10 cellular contexts compared by ENCODE assay signal in genomic region chr16:74304164-74304834, GRCh38. TPM values are rescaled to one million over a fixed set of nuclear protein-coding genes. Genes with fewer than 3 reads are reported as not detected.
DNase-seq lines count a peak whose midpoint lies in the region; TF ChIP-seq lines count a peak whose summit lies in the region.
"Had no signal": no experiment of that assay in that cellular context is flagged by ENCODE, and none has a peak within 500 bp of the region (broad histone marks: within the 10 kb centered on the region; RNA-seq: fewer than 3 reads in every experiment).

No MANE protein-coding gene starts in this region.

- H3K4me1 Mint-ChIP-seq in osteocyte (ENCODE audit: unreplicated experiment): no peaks in the 10 kb centered on the region
- peaks cover 7% of the 10 kb centered on the region for H3K4me1 Mint-ChIP-seq in activated naive CD4-positive, alpha-beta T cell treated with anti-CD3 and anti-CD28 coated beads, Interleukin-2, amount 10 ng/mL, durations not matched to agents 7 days and 5 days

- no peak overlapping the region for H3K9ac ChIP-seq in Karpas-422 (ENCODE audit: low read length)

- no peak overlapping the region for H3K4me3 ChIP-seq in Karpas-422 (ENCODE audit: low read length)
- no peak overlapping the region for H3K4me3 ChIP-seq in cardiac fibroblast (replicated peaks in 1 of 2; ENCODE audit: low read depth in 2 of 2, low read length in 2 of 2)
- H3K4me3 ChIP-seq: SJSA1 had no signal

- TF ChIP-seq CTCF in cardiac fibroblast (IDR thresholded peaks at IDR 0.05; ENCODE audit: low read depth, low read length) (peak; percentile 32), osteocyte (IDR thresholded peaks at IDR 0.05) (peak; percentile 42)

- H3K36me3 ChIP-seq in Karpas-422 (ENCODE audit: insufficient read depth, low read length): peaks cover 68% of the 10 kb centered on the region

- H3K27ac Mint-ChIP-seq in osteocyte (ENCODE audit: unreplicated experiment): no peak overlapping the region
- H3K27ac Mint-ChIP-seq in activated naive CD4-positive, alpha-beta T cell treated with anti-CD3 and anti-CD28 coated beads, Interleukin-2, amount 10 ng/mL, durations not matched to agents 7 days and 5 days: no peak overlapping the region
- H3K27ac Mint-ChIP-seq: activated T-helper 17 cell treated with anti-CD3 and anti-CD28 coated beads, Interleukin-2, amount 50 U/mL, for 72 hours had no signal

- H3K4me3 Mint-ChIP-seq in osteocyte (ENCODE audit: unreplicated experiment): no peak overlapping the region
- no peak overlapping the region for H3K4me3 Mint-ChIP-seq in activated naive CD4-positive, alpha-beta T cell treated with anti-CD3 and anti-CD28 coated beads, Interleukin-2, amount 10 ng/mL, durations not matched to agents 7 days and 5 days
- H3K4me3 Mint-ChIP-seq: activated T-helper 17 cell treated with anti-CD3 and anti-CD28 coated beads, Interleukin-2, amount 50 U/mL, for 72 hours had no signal

- H4K20me1 ChIP-seq in Karpas-422 (ENCODE audit: insufficient read depth, low read depth, low read length): peaks cover 7% of the 10 kb centered on the region

- H2AFZ ChIP-seq in Karpas-422 (ENCODE audit: low read length): no peak overlapping the region

- peaks cover 57% of the 10 kb centered on the region for H3K36me3 Mint-ChIP-seq in osteocyte (ENCODE audit: unreplicated experiment)
- H3K36me3 Mint-ChIP-seq in activated naive CD4-positive, alpha-beta T cell treated with anti-CD3 and anti-CD28 coated beads, Interleukin-2, amount 10 ng/mL, durations not matched to agents 7 days and 5 days: peaks cover 66% of the 10 kb centered on the region

- no peaks in the 10 kb centered on the region for H3K9me3 ChIP-seq in Karpas-422 (ENCODE audit: low read length)
- H3K9me3 ChIP-seq: SJSA1 had no signal

- H3K27ac ChIP-seq in Karpas-422 (ENCODE audit: low read length): no peak overlapping the region
- H3K27ac ChIP-seq: SJSA1 had no signal

- H3K9me2 ChIP-seq in Karpas-422 (replicated peaks; ENCODE audit: insufficient read depth, low read length): no peaks in the 10 kb centered on the region

- H3K4me1 ChIP-seq in Karpas-422 (ENCODE audit: low read length): no peaks in the 10 kb centered on the region
- H3K4me1 ChIP-seq: SJSA1 had no signal

- H3K9me3 Mint-ChIP-seq in osteocyte (ENCODE audit: unreplicated experiment): no peaks in the 10 kb centered on the region
- no peaks in the 10 kb centered on the region for H3K9me3 Mint-ChIP-seq in activated naive CD4-positive, alpha-beta T cell treated with anti-CD3 and anti-CD28 coated beads, Interleukin-2, amount 10 ng/mL, durations not matched to agents 7 days and 5 days
- H3K9me3 Mint-ChIP-seq: activated T-helper 17 cell treated with anti-CD3 and anti-CD28 coated beads, Interleukin-2, amount 50 U/mL, for 72 hours had no signal

- no peaks in the 10 kb centered on the region for H3K27me3 ChIP-seq in Karpas-422 (ENCODE audit: low read length)
- H3K27me3 ChIP-seq: SJSA1 had no signal

- no peak overlapping the region for H3K4me2 ChIP-seq in Karpas-422 (ENCODE audit: low read depth, low read length, poor library complexity, severe bottlenecking)

- CTCF ChIA-PET in activated naive CD4-positive, alpha-beta T cell treated with anti-CD3 and anti-CD28 coated beads, Interleukin-2, amount 10 ng/mL, durations not matched to agents 7 days and 5 days (lab: Charles Lee): interaction anchor here (0.8 to 1.6 kb wide), 3 partner anchors 11 to 336 kb away, joined by 3 to 5 read pairs (median 3); no protein-coding TSS in a partner anchor

- DNase-seq in NCI-H1694 treated with DMSO at 0.1 percent for 48 hours (lab: John Stamatoyannopoulos, UW): peak; percentile 2
- DNase-seq in NCI-H1694 (lab: John Stamatoyannopoulos, UW): no peak
- DNase-seq in Karpas-422: peak; percentile 65
- peak; percentile 18 to 21 for DNase-seq in cardiac fibroblast (ENCODE audit: low read depth in 2 of 2)
- no peak for DNase-seq in osteocyte (ENCODE audit: extremely low spot score, unreplicated experiment)
- no peak for DNase-seq in activated naive CD4-positive, alpha-beta T cell treated with anti-CD3 and anti-CD28 coated beads, Interleukin-2, amount 10 ng/mL, durations not matched to agents 7 days and 5 days
- no peak for DNase-seq in T-helper 1 cell
- DNase-seq in LoVo (ENCODE audit: low spot score): no peak

- peaks cover 22% of the 10 kb centered on the region for H3K79me2 ChIP-seq in Karpas-422 (ENCODE audit: low read length)

- no peaks in the 10 kb centered on the region for H3K27me3 Mint-ChIP-seq in osteocyte (ENCODE audit: unreplicated experiment)
- no peaks in the 10 kb centered on the region for H3K27me3 Mint-ChIP-seq in activated naive CD4-positive, alpha-beta T cell treated with anti-CD3 and anti-CD28 coated beads, Interleukin-2, amount 10 ng/mL, durations not matched to agents 7 days and 5 days
- H3K27me3 Mint-ChIP-seq: activated T-helper 17 cell treated with anti-CD3 and anti-CD28 coated beads, Interleukin-2, amount 50 U/mL, for 72 hours had no signal

RNA-seq across cellular contexts. Expression of gene PSMD7, which starts 7.7 kb away (rescaled TPM):
- 50.1 and 56.2 TPM in 2 replicates for total RNA-seq in Karpas-422 (2014; rRNA removed; shearing (Covaris generic); ENCODE audit: low replicate concordance)
- total RNA-seq in osteocyte: 82.5 and 85.3 TPM in 2 replicates

Comparison
In these comparisons a context has a peak if more than half of its experiments do, and no peak if none do; other contexts are left out.
1. DNase-seq: peak in NCI-H1694 treated with DMSO at 0.1 percent for 48 hours (single experiment), Karpas-422 (single experiment) and cardiac fibroblast (2 of 2); none in NCI-H1694 (single experiment), osteocyte (single experiment), activated naive CD4-positive, alpha-beta T cell treated with anti-CD3 and anti-CD28 coated beads, Interleukin-2, amount 10 ng/mL, durations not matched to agents 7 days and 5 days (single experiment), T-helper 1 cell (0 of 5) and LoVo (single experiment).